In the genomic region with DNA sequence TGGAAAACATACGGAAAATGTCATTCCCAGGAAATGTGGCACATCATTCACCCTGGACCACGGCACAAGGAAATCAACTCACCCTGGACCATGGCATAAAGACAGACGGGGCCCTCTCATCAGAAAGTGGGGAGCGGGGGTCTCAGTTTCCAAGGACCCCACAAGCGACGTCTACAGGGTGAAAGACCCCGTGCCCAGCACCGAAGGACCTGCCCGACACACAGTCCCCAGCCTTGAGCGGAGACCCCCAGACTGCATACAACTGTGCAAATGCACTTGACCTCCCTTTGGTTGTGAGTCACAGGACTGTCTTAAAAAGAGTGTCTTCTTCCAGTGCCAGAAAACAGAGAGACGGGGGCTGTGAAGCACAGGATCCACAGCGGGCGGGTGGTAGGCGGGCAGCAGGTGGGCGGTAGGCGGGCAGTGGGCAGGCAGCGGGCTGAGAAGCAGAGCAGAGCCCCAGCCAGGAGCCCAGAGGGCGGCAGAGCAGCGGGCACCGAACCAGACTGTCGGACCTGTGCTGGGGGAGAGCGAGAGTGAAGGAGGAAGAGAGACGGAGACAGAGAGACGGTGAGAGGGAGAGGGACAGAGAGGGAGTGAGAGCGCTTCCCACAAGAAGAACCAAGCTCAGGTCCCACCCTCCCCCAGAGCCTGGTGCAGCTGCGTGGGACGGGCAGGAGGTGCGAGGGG, we compare ENCODE assay signal across 10 cellular contexts. TPM values are rescaled to one million over a fixed set of nuclear protein-coding genes. Genes with fewer than 3 reads are reported as not detected.
DNase-seq lines count a peak whose midpoint lies in the region; ATAC-seq, FAIRE-seq and TF ChIP-seq lines count a peak whose summit lies in the region.
"Had no signal": no experiment of that assay in that cellular context is flagged by ENCODE, and none has a peak within 500 bp of the region (broad histone marks: within the 10 kb centered on the region; RNA-seq: fewer than 3 reads in every experiment).

No MANE protein-coding gene starts in this region.

- no peak for FAIRE-seq in HepG2 (lab: Jason Lieb, UNC)

- CTCF ChIA-PET in HepG2 (lab: Yijun Ruan, JAX; ENCODE audit: low intra/inter-chr PET ratio, low total read pairs) = no interaction called here

- TF ChIP-seq POLR2A in right lobe of liver (IDR thresholded peaks at IDR 0.05) (no peak), HepG2 (IDR thresholded peaks at IDR 0.05; ENCODE audit: insufficient read depth in 1 of 2, low read depth in 2 of 2, low read length in 2 of 2) (no peak)

- peak overlapping the region; percentile 25 to 88 (median 31) for H3K27ac Mint-ChIP-seq in nephron

- H3K4me1 Mint-ChIP-seq in nephron = peaks cover 32% of the 10 kb centered on the region

- H3K4me2 ChIP-seq in HepG2 (ENCODE audit: low read depth, low read length) = no peak overlapping the region

- no peaks in the 10 kb centered on the region for H3K9me3 ChIP-seq in right lobe of liver
- H3K9me3 ChIP-seq in HepG2 (ENCODE audit: low read length) = no peaks in the 10 kb centered on the region
- no peaks in the 10 kb centered on the region for H3K9me3 ChIP-seq in effector memory CD4-positive, alpha-beta T cell (ENCODE audit: control insufficient read depth, low read length)

- DNase-seq in right lobe of liver = peak in 2 of 3 donors; percentile 16 to 38
- no peak for DNase-seq in HepG2 (ENCODE audit: low spot score)
- DNase-seq in effector memory CD4-positive, alpha-beta T cell = no peak
- DNase-seq in NCI-H187 treated with DMSO at 0.1 percent for 48 hours (lab: John Stamatoyannopoulos, UW) = no peak
- no peak for DNase-seq in stimulated activated CD4-positive, alpha-beta T cell treated with anti-CD3 and anti-CD28 coated beads, Interleukin-15, amount 100 ng/mL, for 24 hours
- no peak for DNase-seq in AG08396 (ENCODE audit: low spot score)
- DNase-seq: activated CD4-positive, alpha-beta T cell treated with anti-CD3 and anti-CD28 coated beads, Interleukin-2, amount 50 U/mL, for 1 hour; stimulated activated CD4-positive, alpha-beta T cell treated with anti-CD3 and anti-CD28 coated beads, Interleukin-4, amount 100 ng/mL, for 4 hours had no signal

- H3K4me3 Mint-ChIP-seq in nephron = no peak overlapping the region

- TF ChIP-seq EP300 in HepG2 (IDR thresholded peaks at IDR 0.05; ENCODE audit: low read depth in 2 of 2, low read length in 2 of 2) (no peak), HepG2 (CRISPR knock-in tag; IDR thresholded peaks at IDR 0.05; ENCODE audit: borderline replicate concordance) (no peak)

- in situ Hi-C loops in HepG2 (cut with HindIII; ENCODE audit: extremely low pct_ligation_motif_present, low pct_unique_long_range_greater_than_20kb) = no loop called here

- POLR2A ChIA-PET in HepG2 (lab: Yijun Ruan, JAX) = no interaction called here

- H3K27me3 Mint-ChIP-seq in nephron (ENCODE audit: low read depth) = no peaks in the 10 kb centered on the region

- TF ChIP-seq CTCF in right lobe of liver (IDR thresholded peaks at IDR 0.05) = no peak
- no peak for TF ChIP-seq CTCF in HepG2 (CRISPR knock-in tag; IDR thresholded peaks at IDR 0.05)
- TF ChIP-seq CTCF in nephron (IDR thresholded peaks at IDR 0.05; ENCODE audit: unreplicated experiment in 3 of 3) = no peak

- no peak overlapping the region for H2AFZ ChIP-seq in HepG2 (ENCODE audit: low read length)

- no peak overlapping the region for H3K9ac ChIP-seq in HepG2 (ENCODE audit: insufficient read depth, low read depth, low read length)

- intact Hi-C loops in right lobe of liver (cut with DNase I) (no loop called here), HepG2 (cut with micrococcal nuclease; ENCODE audit: unreplicated experiment) (loop anchor here (2.0 kb wide), 1 partner anchor 17 kb away; no protein-coding TSS in a partner anchor)

- H3K27me3 ChIP-seq in right lobe of liver (no peaks in the 10 kb centered on the region), HepG2 (ENCODE audit: control insufficient read depth in 1 of 2, insufficient read depth in 2 of 2, low read length in 2 of 2) (peaks cover 1 to 37% of the 10 kb centered on the region in 2 experiments; a peak in 4 of 5 replicates)
- H3K27me3 ChIP-seq in effector memory CD4-positive, alpha-beta T cell (replicated peaks; ENCODE audit: control insufficient read depth, insufficient read depth, low read length, poor library complexity, severe bottlenecking) = no peaks in the 10 kb centered on the region

- H3K36me3 ChIP-seq in right lobe of liver (no peaks in the 10 kb centered on the region), HepG2 (replicated peaks in 1 of 2; ENCODE audit: control insufficient read depth in 1 of 2, insufficient read depth in 2 of 2, low read length in 2 of 2) (no peaks in the 10 kb centered on the region)
- H3K36me3 ChIP-seq in effector memory CD4-positive, alpha-beta T cell (ENCODE audit: control insufficient read depth, insufficient read depth, low read length) = peaks cover 54% of the 10 kb centered on the region

- no TSS peak for BruUV-seq in HepG2 (replicated peaks; lab: Mats Ljungman, UMichigan)

- no peaks in the 10 kb centered on the region for H4K20me1 ChIP-seq in HepG2 (ENCODE audit: insufficient read depth, low read length)

- no peaks in the 10 kb centered on the region for H3K9me3 Mint-ChIP-seq in nephron

- H3K27ac ChIP-seq in right lobe of liver (no peak overlapping the region), HepG2 (ENCODE audit: extremely low read length, insufficient read depth, low read length) (no peak overlapping the region)
- H3K27ac ChIP-seq in effector memory CD4-positive, alpha-beta T cell (ENCODE audit: insufficient read depth, low read length, poor library complexity, severe bottlenecking) = peak overlapping the region; percentile 0

- no peak for TF ChIP-seq RAD21 in HepG2 (CRISPR knock-in tag; IDR thresholded peaks at IDR 0.05)

- 91% methylated on average over 13 of the region's 28 CpGs for WGBS in right lobe of liver (ENCODE audit: insufficient coverage, low coverage, low lambda C conversion rate, missing lambda C conversion rate)
- 28% methylated on average over 20 of the region's 28 CpGs for WGBS in HepG2 (ENCODE audit: low lambda C conversion rate)

- no peak overlapping the region for H3K4me3 ChIP-seq in right lobe of liver
- no peak overlapping the region for H3K4me3 ChIP-seq in HepG2 (replicated peaks in 1 of 3; ENCODE audit: insufficient read depth in 1 of 3, low read depth in 2 of 3, low read length in 3 of 3)
- H3K4me3 ChIP-seq in effector memory CD4-positive, alpha-beta T cell (ENCODE audit: insufficient read depth, low read depth, low read length, poor library complexity, severe bottlenecking) = no peak overlapping the region

- no peaks in the 10 kb centered on the region for H3K36me3 Mint-ChIP-seq in nephron (ENCODE audit: low read depth)

- no peaks in the 10 kb centered on the region for H3K79me2 ChIP-seq in HepG2 (ENCODE audit: insufficient read depth, low read length)

- no peak for ATAC-seq in right lobe of liver
- ATAC-seq in HepG2 = no peak
- ATAC-seq in GM21515 (IDR thresholded peaks at IDR 0.05; ENCODE audit: unreplicated experiment) = no peak

- H3K4me1 ChIP-seq in right lobe of liver (no peaks in the 10 kb centered on the region), HepG2 (ENCODE audit: insufficient read depth, low read length) (no peaks in the 10 kb centered on the region)
- H3K4me1 ChIP-seq in effector memory CD4-positive, alpha-beta T cell (ENCODE audit: control insufficient read depth, insufficient read depth, low read length, poor library complexity, severe bottlenecking) = peaks cover 56% of the 10 kb centered on the region

TF ChIP-seq in HepG2, 621 proteins besides CTCF, POLR2A, EP300 and RAD21 (continues in another document):
- TF ChIP-seq GTF3A (CRISPR knock-in tag; conservative IDR thresholded peaks at IDR 0.05) (no peak), REXO4 (CRISPR knock-in tag; IDR thresholded peaks at IDR 0.05; ENCODE audit: borderline replicate concordance) (no peak), ZBTB39 (CRISPR knock-in tag; IDR thresholded peaks at IDR 0.05) (no peak)

RNA-seq across cellular contexts. Expression of gene RASA3, which starts 30.4 kb away (rescaled TPM):
- 1 to 10 TPM; 3.5 to 7.9 (median 4.6) TPM for total RNA-seq in right lobe of liver
- total RNA-seq in HepG2 (2016; rRNA removed; fragmentation: Illumina TruSeq; extraction: Trizol) = not detected in 2 replicates
- not detected in 2 replicates for total RNA-seq in HepG2 (2016; cell fraction: cytosol; rRNA removed; fragmentation: Illumina TruSeq; extraction: Trizol; ENCODE audit: low read depth)
- 0.06 and 0.09 TPM in 2 replicates for total RNA-seq in HepG2 (2016; cell fraction: insoluble cytoplasmic fraction; rRNA removed; fragmentation: Illumina TruSeq; extraction: Trizol)
- not detected in 2 replicates for total RNA-seq in HepG2 (2016; cell fraction: membrane; rRNA removed; fragmentation: Illumina TruSeq; extraction: Trizol)
- total RNA-seq in HepG2 (2016; cell fraction: nucleus; rRNA removed; fragmentation: Illumina TruSeq; extraction: Trizol) = 0.09 TPM in 1 of 2 replicates, not detected in the other
- 0.05 and 0.07 TPM in 2 replicates for polyA plus RNA-seq in HepG2 (2011; rRNA removed)
- 0.09 TPM in 2 replicates for polyA plus RNA-seq in HepG2 (2011; cell fraction: cytosol; rRNA removed)
- 0.14 and 0.21 TPM in 2 replicates for polyA plus RNA-seq in HepG2 (2011; cell fraction: nucleus; rRNA removed)
- 0.04 TPM in 1 of 2 replicates, not detected in the other for polyA plus RNA-seq in HepG2 (2012)
- not detected in 2 replicates for polyA plus RNA-seq in HepG2 (2016; cell fraction: cytosol; fragmentation: Illumina TruSeq; extraction: Trizol; ENCODE audit: low read depth)
- polyA plus RNA-seq in HepG2 (2016; cell fraction: insoluble cytoplasmic fraction; fragmentation: Illumina TruSeq; extraction: Trizol; ENCODE audit: low read depth) = not detected in 2 replicates
- polyA plus RNA-seq in HepG2 (2016; cell fraction: membrane; fragmentation: Illumina TruSeq; extraction: Trizol; ENCODE audit: low read depth) = not detected in 2 replicates
- polyA plus RNA-seq in HepG2 (2016; cell fraction: nucleus; fragmentation: Illumina TruSeq; extraction: Trizol; ENCODE audit: insufficient read depth, low read depth) = 0.11 TPM in 1 of 2 replicates, not detected in the other
- polyA minus RNA-seq in HepG2 (2011; rRNA and poly(A)+ RNA removed; ENCODE audit: low replicate concordance) = 0.20 and 10.0 TPM in 2 replicates
- 0.20 and 0.26 TPM in 2 replicates for polyA minus RNA-seq in HepG2 (2011; cell fraction: cytosol; rRNA and poly(A)+ RNA removed)
- polyA minus RNA-seq in HepG2 (2011; cell fraction: nucleus; rRNA and poly(A)+ RNA removed) = 0.12 and 0.26 TPM in 2 replicates

Comparison
In these comparisons a context has a peak if more than half of its experiments do, and no peak if none do; other contexts are left out.
1. DNase-seq: peak in right lobe of liver (2 of 3); none in HepG2 (single experiment), effector memory CD4-positive, alpha-beta T cell (0 of 3), NCI-H187 treated with DMSO at 0.1 percent for 48 hours (single experiment), stimulated activated CD4-positive, alpha-beta T cell treated with anti-CD3 and anti-CD28 coated beads, Interleukin-15, amount 100 ng/mL, for 24 hours (single experiment) and AG08396 (single experiment).